ENCODE assay signal across 26 cellular contexts in genomic region chr16:2614761-2615191, GRCh38.
"Had no signal": no experiment of that assay in that cellular context is flagged by ENCODE, and none has a peak within 500 bp of the region (broad histone marks: within the 10 kb centered on the region; RNA-seq: fewer than 3 reads in every experiment).

No MANE protein-coding gene starts in this region.

- H3K4me2 ChIP-seq: smooth muscle cell had no signal

- DNase-seq: activated B cell treated with CpG ODN at 0.5 μM for 24 hours; activated CD4-positive, alpha-beta memory T cell treated with anti-CD3 and anti-CD28 coated beads, Interleukin-2, amount 10 ng/mL, durations not matched to agents 7 days and 5 days; activated CD4-positive, alpha-beta T cell treated with anti-CD3 and anti-CD28 coated beads, Interleukin-2, amount 10 ng/mL, durations not matched to agents 24 days and 14 days; activated effector memory CD4-positive, alpha-beta T cell treated with Interleukin-2 at 50 U/mL for 16 hours; activated T-cell treated with anti-CD3 and anti-CD28 coated beads, Interleukin-2, amount 50 U/mL, for 72 hours; brain microvascular endothelial cell; caudate nucleus; effector memory CD4-positive, alpha-beta T cell; foreskin melanocyte; immature natural killer cell; kidney glomerular epithelial cell; left ventricle myocardium inferior; nucleus accumbens; retina; sigmoid colon; stimulated activated CD4-positive, alpha-beta T cell treated with anti-CD3 and anti-CD28 coated beads, Interleukin-2, amount 100 ng/mL, for 48 hours; stimulated activated CD8-positive, alpha-beta memory T cell treated with anti-CD3 and anti-CD28 coated beads, Interleukin-4, amount 100 ng/mL, for 48 hours; stimulated activated naive B cell treated with anti-CD40 and anti-IgM and Interleukin-4, amounts not matched to agents 10 μg/mL and 1 μg/mL and 100 μg/mL, for 72 hours; trophoblast cell had no signal

- H3K4me1 Mint-ChIP-seq: activated B cell treated with CpG ODN at 0.5 μM for 24 hours; activated CD4-positive, alpha-beta memory T cell treated with anti-CD3 and anti-CD28 coated beads, Interleukin-2, amount 10 ng/mL, durations not matched to agents 7 days and 5 days; activated CD4-positive, alpha-beta T cell treated with anti-CD3 and anti-CD28 coated beads, Interleukin-2, amount 10 ng/mL, durations not matched to agents 24 days and 14 days; activated naive CD4-positive, alpha-beta T cell treated with anti-CD3 and anti-CD28 coated beads, Interleukin-2, amount 50 U/mL, for 24 hours; memory B cell; stimulated activated naive B cell treated with anti-CD40 and anti-IgM and Interleukin-4, amounts not matched to agents 10 μg/mL and 1 μg/mL and 100 μg/mL, for 72 hours had no signal

- H3K27ac ChIP-seq: ascending aorta, brain microvascular endothelial cell, left ventricle myocardium inferior, sigmoid colon, vagina had no signal

- H3K4me3 ChIP-seq: ascending aorta, left ventricle myocardium inferior, sigmoid colon, smooth muscle cell, vagina had no signal

- H3K27ac Mint-ChIP-seq: activated B cell treated with CpG ODN at 0.5 μM for 24 hours; activated CD4-positive, alpha-beta memory T cell treated with anti-CD3 and anti-CD28 coated beads, Interleukin-2, amount 10 ng/mL, durations not matched to agents 7 days and 5 days; activated CD4-positive, alpha-beta T cell treated with anti-CD3 and anti-CD28 coated beads, Interleukin-2, amount 10 ng/mL, durations not matched to agents 24 days and 14 days; activated naive CD4-positive, alpha-beta T cell treated with anti-CD3 and anti-CD28 coated beads, Interleukin-2, amount 50 U/mL, for 24 hours; activated T-cell treated with anti-CD3 and anti-CD28 coated beads, Interleukin-2, amount 50 U/mL, for 72 hours; immature natural killer cell; memory B cell; stimulated activated naive B cell treated with anti-CD40 and anti-IgM and Interleukin-4, amounts not matched to agents 10 μg/mL and 1 μg/mL and 100 μg/mL, for 72 hours; T-helper 1 cell treated with Interleukin-12 subunit alpha and Interleukin-12 subunit beta and Interleukin-4 antibody, amounts not matched to agents 30 μg/mL and 1 μg/mL, for 36 hours had no signal

- H3K4me3 Mint-ChIP-seq: activated B cell treated with CpG ODN at 0.5 μM for 24 hours; activated CD4-positive, alpha-beta memory T cell treated with anti-CD3 and anti-CD28 coated beads, Interleukin-2, amount 10 ng/mL, durations not matched to agents 7 days and 5 days; activated CD4-positive, alpha-beta T cell treated with anti-CD3 and anti-CD28 coated beads, Interleukin-2, amount 10 ng/mL, durations not matched to agents 24 days and 14 days; activated naive CD4-positive, alpha-beta T cell treated with anti-CD3 and anti-CD28 coated beads, Interleukin-2, amount 50 U/mL, for 24 hours; activated T-cell treated with anti-CD3 and anti-CD28 coated beads, Interleukin-2, amount 50 U/mL, for 72 hours; immature natural killer cell; memory B cell; stimulated activated naive B cell treated with anti-CD40 and anti-IgM and Interleukin-4, amounts not matched to agents 10 μg/mL and 1 μg/mL and 100 μg/mL, for 72 hours; T-helper 1 cell treated with Interleukin-12 subunit alpha and Interleukin-12 subunit beta and Interleukin-4 antibody, amounts not matched to agents 30 μg/mL and 1 μg/mL, for 36 hours had no signal

- H3K9me3 Mint-ChIP-seq: activated B cell treated with CpG ODN at 0.5 μM for 24 hours; activated CD4-positive, alpha-beta memory T cell treated with anti-CD3 and anti-CD28 coated beads, Interleukin-2, amount 10 ng/mL, durations not matched to agents 7 days and 5 days; activated CD4-positive, alpha-beta T cell treated with anti-CD3 and anti-CD28 coated beads, Interleukin-2, amount 10 ng/mL, durations not matched to agents 24 days and 14 days; activated naive CD4-positive, alpha-beta T cell treated with anti-CD3 and anti-CD28 coated beads, Interleukin-2, amount 50 U/mL, for 24 hours; activated T-cell treated with anti-CD3 and anti-CD28 coated beads, Interleukin-2, amount 50 U/mL, for 72 hours; immature natural killer cell; memory B cell; stimulated activated naive B cell treated with anti-CD40 and anti-IgM and Interleukin-4, amounts not matched to agents 10 μg/mL and 1 μg/mL and 100 μg/mL, for 72 hours; T-helper 1 cell treated with Interleukin-12 subunit alpha and Interleukin-12 subunit beta and Interleukin-4 antibody, amounts not matched to agents 30 μg/mL and 1 μg/mL, for 36 hours had no signal

- ATAC-seq: esophagus mucosa; stimulated activated naive B cell treated with anti-CD40 and anti-IgM and Interleukin-4, amounts not matched to agents 10 μg/mL and 1 μg/mL and 100 μg/mL, for 72 hours had no signal

- H3K9me3 ChIP-seq: ascending aorta, left ventricle myocardium inferior, sigmoid colon, vagina had no signal

- H3K27me3 ChIP-seq: ascending aorta, brain microvascular endothelial cell, sigmoid colon, vagina had no signal

- H3K4me1 ChIP-seq: ascending aorta, sigmoid colon, vagina had no signal

- H3K27me3 Mint-ChIP-seq: activated B cell treated with CpG ODN at 0.5 μM for 24 hours; activated CD4-positive, alpha-beta memory T cell treated with anti-CD3 and anti-CD28 coated beads, Interleukin-2, amount 10 ng/mL, durations not matched to agents 7 days and 5 days; activated CD4-positive, alpha-beta T cell treated with anti-CD3 and anti-CD28 coated beads, Interleukin-2, amount 10 ng/mL, durations not matched to agents 24 days and 14 days; activated naive CD4-positive, alpha-beta T cell treated with anti-CD3 and anti-CD28 coated beads, Interleukin-2, amount 50 U/mL, for 24 hours; memory B cell; stimulated activated naive B cell treated with anti-CD40 and anti-IgM and Interleukin-4, amounts not matched to agents 10 μg/mL and 1 μg/mL and 100 μg/mL, for 72 hours had no signal
